In the genomic region with DNA sequence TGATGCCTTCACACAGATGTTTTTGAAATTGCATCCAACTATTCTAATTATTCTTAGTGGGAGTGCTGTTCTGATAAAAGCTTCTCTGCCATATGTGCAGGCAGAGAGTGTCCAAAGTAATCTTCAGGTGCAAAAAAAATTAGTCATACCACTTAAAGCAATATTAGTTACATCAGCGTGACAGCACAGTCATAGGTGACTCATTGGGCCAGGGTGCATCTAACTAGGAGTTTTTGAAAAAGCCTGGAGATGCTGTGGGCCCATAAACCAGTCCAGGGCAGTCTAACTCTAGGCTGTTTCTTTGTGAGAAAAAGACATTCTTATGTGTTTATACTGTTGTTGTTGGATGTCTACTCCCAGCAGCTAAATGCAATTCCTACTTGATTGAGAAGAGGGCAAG, we compare ENCODE assay signal across 10 cellular contexts. TPM values are rescaled to one million over a fixed set of nuclear protein-coding genes. Genes with fewer than 3 reads are reported as not detected.
DNase-seq lines count a peak whose midpoint lies in the region; ATAC-seq lines count a peak whose summit lies in the region.
"Had no signal": no experiment of that assay in that cellular context is flagged by ENCODE, and none has a peak within 500 bp of the region (broad histone marks: within the 10 kb centered on the region; RNA-seq: fewer than 3 reads in every experiment).

No MANE protein-coding gene starts in this region.

- DNase-seq in ELR (ENCODE audit: low read depth) (peak; percentile 66), RPMI7951 (ENCODE audit: low read depth) (peak; percentile 66), fibroblast of peridontal ligament (ENCODE audit: extremely low read depth) (peak; percentile 58), renal cortical epithelial cell (ENCODE audit: low read depth) (peak; percentile 74), NCI-H2196 (lab: John Stamatoyannopoulos, UW; ENCODE audit: unreplicated experiment) (no peak), NCI-H146 (lab: John Stamatoyannopoulos, UW) (no peak), DMS153 (lab: John Stamatoyannopoulos, UW) (no peak)
- DNase-seq: kidney, NCI-H1436 treated with DMSO at 0.1 percent for 48 hours had no signal

- ATAC-seq in HG03442 (IDR thresholded peaks at IDR 0.05; ENCODE audit: unreplicated experiment): no peak

RNA-seq across cellular contexts. Expression of gene C6, which starts 33.0 kb away (rescaled TPM):
- total RNA-seq in RPMI7951 (2014; rRNA removed; shearing (Covaris generic)): not detected in 2 replicates
- 0.05 TPM in 1 of 2 replicates, not detected in the other for total RNA-seq in renal cortical epithelial cell

Comparison
In these comparisons a context has a peak if more than half of its experiments do, and no peak if none do; other contexts are left out.
1. DNase-seq: peak in ELR (single experiment), RPMI7951 (single experiment), fibroblast of peridontal ligament (single experiment) and renal cortical epithelial cell (single experiment); none in NCI-H2196 (single experiment), NCI-H146 (single experiment) and DMS153 (single experiment).